8 cellular contexts compared by ENCODE assay signal in the genomic region with DNA sequence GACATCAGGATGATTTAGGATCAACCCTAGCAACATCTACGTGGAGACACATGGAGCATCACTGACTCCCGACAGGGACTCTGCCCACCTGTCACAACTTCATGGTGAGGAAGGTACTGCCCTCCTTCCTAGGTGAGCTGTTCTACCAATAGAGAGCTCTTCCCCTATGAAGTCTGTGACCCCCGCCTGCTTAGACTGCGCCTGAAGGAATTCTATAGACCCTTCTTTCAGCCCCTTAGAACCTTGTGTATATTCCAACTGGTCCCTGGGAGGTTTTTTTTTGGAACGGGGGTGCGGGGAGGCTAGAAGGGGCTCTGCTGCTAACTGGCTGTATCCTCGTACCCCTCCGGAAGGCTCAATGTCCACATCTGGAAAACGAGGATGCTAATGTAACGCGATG. TPM values are rescaled to one million over a fixed set of nuclear protein-coding genes. Genes with fewer than 3 reads are reported as not detected.
DNase-seq lines count a peak whose midpoint lies in the region; ATAC-seq and TF ChIP-seq lines count a peak whose summit lies in the region.

No MANE protein-coding gene starts in this region.

- H3K27ac ChIP-seq in Peyer's patch = peak overlapping the region; percentile 58 to 85 (median 78)
- H3K27ac ChIP-seq in esophagus (ENCODE audit: low read depth in 2 of 2, low read length in 1 of 2) = no peak overlapping the region
- peak overlapping the region; percentile 88 for H3K27ac ChIP-seq in psoas muscle

- peak overlapping the region; percentile 89 for H3K4me3 ChIP-seq in GM12865 (ENCODE audit: low read depth, low read length)
- H3K4me3 ChIP-seq in Peyer's patch = peak overlapping the region; percentile 47 to 96 (median 62)
- H3K4me3 ChIP-seq in esophagus (ENCODE audit: low read depth in 1 of 2, low read length in 2 of 2) = peak overlapping the region; percentile 67 to 83
- peak overlapping the region; percentile 88 for H3K4me3 ChIP-seq in psoas muscle

- H3K4me1 ChIP-seq in Peyer's patch (peaks cover 0 to 14% (median 4%) of the 10 kb centered on the region in 4 donors), esophagus (ENCODE audit: control insufficient read depth in 2 of 2, insufficient read depth in 2 of 2, low read length in 1 of 2) (no peaks in the 10 kb centered on the region), psoas muscle (peaks cover 13% of the 10 kb centered on the region)

- peaks cover 0 to 14% (median 0%) of the 10 kb centered on the region in 3 donors for H3K36me3 ChIP-seq in Peyer's patch
- H3K36me3 ChIP-seq in esophagus (ENCODE audit: control insufficient read depth in 2 of 2, insufficient read depth in 2 of 2, low read length in 1 of 2) = no peaks in the 10 kb centered on the region
- peaks cover 0 to 23% of the 10 kb centered on the region in 2 donors for H3K36me3 ChIP-seq in psoas muscle (ENCODE audit: insufficient read depth in 1 of 2, low read depth in 1 of 2)

- intact Hi-C loops in psoas muscle (cut with DNase I) = loop anchor here in 1 of 2 donors (5.0 kb wide), 1 partner anchor 172 kb away; a partner anchor contains a TSS

- H3K27me3 ChIP-seq in Peyer's patch (no peaks in the 10 kb centered on the region), esophagus (ENCODE audit: control insufficient read depth in 1 of 2, insufficient read depth in 2 of 2, low read length in 2 of 2) (no peaks in the 10 kb centered on the region), psoas muscle (ENCODE audit: insufficient read depth in 3 of 3, low read length in 2 of 3) (no peaks in the 10 kb centered on the region)

- no peak for TF ChIP-seq CTCF in GM12865 (IDR thresholded peaks at IDR 0.05; ENCODE audit: insufficient read depth, low read depth, low read length, missing control alignments)
- no peak for TF ChIP-seq CTCF in Peyer's patch (IDR thresholded peaks at IDR 0.05)
- no peak for TF ChIP-seq CTCF in psoas muscle (IDR thresholded peaks at IDR 0.05)

- TF ChIP-seq POLR2A in Peyer's patch (IDR thresholded peaks at IDR 0.05) = no peak

- H3K9me3 ChIP-seq in Peyer's patch (no peaks in the 10 kb centered on the region), esophagus (ENCODE audit: control insufficient read depth in 2 of 2, insufficient read depth in 1 of 2, low read depth in 1 of 2, low read length in 1 of 2) (no peaks in the 10 kb centered on the region), psoas muscle (no peaks in the 10 kb centered on the region)

- WGBS in esophagus, 2 donors = 4 to 5% methylated on average over 11 of the region's 11 CpGs
- WGBS in psoas muscle, 3 donors = 3 to 4% (median 3%) methylated on average over 11 of the region's 11 CpGs

- DNase-seq in GM12865 (ENCODE audit: low read depth) = peak; percentile 4
- no peak for DNase-seq in Peyer's patch
- DNase-seq in psoas muscle = no peak
- DNase-seq in left lobe of liver (ENCODE audit: low spot score) = no peak
- no peak for DNase-seq in NCI-H774 (lab: John Stamatoyannopoulos, UW)
- DNase-seq in amniotic stem cell (lab: John Stamatoyannopoulos, UW) = no peak

- ATAC-seq in psoas muscle = no peak
- ATAC-seq in left lobe of liver = no peak
- no peak for ATAC-seq in HG03280 (IDR thresholded peaks at IDR 0.05; ENCODE audit: unreplicated experiment)

RNA-seq across cellular contexts. Expression of a gene that starts 0.6 kb away (rescaled TPM):
- total RNA-seq in Peyer's patch (10 to 100 TPM; 38.9 to 68.5 (median 57.5) TPM), psoas muscle (10 to 100 TPM; 12.1 to 18.6 (median 14.6) TPM), left lobe of liver (10.1 TPM)
- polyA plus RNA-seq in esophagus (10 to 100 TPM; 12.5 to 13.5 TPM), psoas muscle (10 to 100 TPM; 10.1 to 15.1 (median 12.6) TPM)

RNA-seq across cellular contexts. Expression of a gene that starts 29.2 kb away (rescaled TPM):
- total RNA-seq in Peyer's patch (1 to 10 TPM; 3.3 to 7.1 (median 5.9) TPM), psoas muscle (under 1 TPM in 2 of 4 donors, not detected in 2; 0.18 to 0.32 TPM), left lobe of liver (4.1 TPM)
- polyA plus RNA-seq in esophagus (1 to 10 TPM in 1 of 2 donors, under 1 TPM in 1; 0.84 to 1.1 TPM), psoas muscle (under 1 TPM; 0.12 to 0.27 (median 0.18) TPM)

Comparison
In these comparisons a context has a peak if more than half of its experiments do, and no peak if none do; other contexts are left out.
1. H3K27ac ChIP-seq: peak in Peyer's patch (4 of 4) and psoas muscle (single experiment); none in esophagus (0 of 2).
2. Peak in every context shown above with its lines, with median percentiles within 50 percentile points of each other: H3K4me3 ChIP-seq.